Comparison of ENCODE assay signal across 1 cellular context in the genomic region with DNA sequence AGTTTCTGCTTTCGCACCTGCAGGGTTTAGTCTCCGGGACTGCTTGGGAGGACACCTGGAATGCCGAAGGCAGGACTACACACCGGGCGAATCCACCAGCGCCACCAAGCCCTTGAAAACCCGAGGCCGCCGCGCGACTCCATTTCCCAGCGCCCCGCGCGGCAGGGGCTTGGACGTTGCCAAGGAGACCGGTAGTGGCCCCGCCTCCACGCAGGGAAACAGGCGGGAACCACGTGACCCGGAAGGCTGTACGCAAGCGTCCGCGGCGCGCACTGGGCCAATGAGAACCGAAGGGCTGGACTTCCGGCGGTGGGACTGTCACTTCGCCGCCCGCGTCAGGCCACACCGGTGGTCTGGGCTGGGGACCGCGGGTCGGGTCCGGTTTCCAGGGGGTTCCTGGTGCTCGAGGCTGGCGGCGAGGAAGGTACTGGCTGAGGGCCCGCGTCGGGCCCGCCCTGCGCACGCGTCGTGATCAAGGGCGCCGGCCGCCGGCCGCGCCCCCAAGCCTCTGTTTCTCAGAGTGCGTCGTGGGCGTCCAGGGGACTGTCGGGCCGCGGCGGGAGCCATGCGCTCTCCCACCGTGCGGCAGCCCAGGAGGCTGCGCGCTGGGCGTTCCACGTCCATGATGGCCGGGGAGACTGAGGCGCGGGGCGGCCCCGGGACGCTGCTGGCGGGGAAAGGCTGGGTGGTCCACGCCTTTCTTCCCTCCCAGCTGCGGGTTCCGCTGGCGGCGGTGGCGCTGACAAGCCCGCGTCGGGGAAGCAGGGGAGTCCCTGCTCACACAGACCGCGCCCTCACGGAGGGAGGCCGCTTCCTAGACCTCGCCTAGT.
TF ChIP-seq lines count a peak whose summit lies in the region.

A gene (plus strand): TSS at position 321 of the 830 bp plus-strand sequence. CDS start 2,106 bp downstream, outside the sequence.

TF ChIP-seq in K562, 482 proteins besides CTCF, POLR2A, EP300 and RAD21 (continued from another document and continues in another):
- TF ChIP-seq, protein P1, sequence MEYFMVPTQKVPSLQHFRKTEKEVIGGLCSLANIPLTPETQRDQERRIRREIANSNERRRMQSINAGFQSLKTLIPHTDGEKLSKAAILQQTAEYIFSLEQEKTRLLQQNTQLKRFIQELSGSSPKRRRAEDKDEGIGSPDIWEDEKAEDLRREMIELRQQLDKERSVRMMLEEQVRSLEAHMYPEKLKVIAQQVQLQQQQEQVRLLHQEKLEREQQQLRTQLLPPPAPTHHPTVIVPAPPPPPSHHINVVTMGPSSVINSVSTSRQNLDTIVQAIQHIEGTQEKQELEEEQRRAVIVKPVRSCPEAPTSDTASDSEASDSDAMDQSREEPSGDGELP (CRISPR knock-in tag; IDR thresholded peaks at IDR 0.05; ENCODE audit: borderline replicate concordance), result peak; percentile 79; the same call in 1 of the 2 replicates
- no peak for TF ChIP-seq ZNF23 (CRISPR knock-in tag; IDR thresholded peaks at IDR 0.05)
- no peak for TF ChIP-seq COPS2 (conservative IDR thresholded peaks at IDR 0.05)
- no peak for TF ChIP-seq GATAD2A (IDR thresholded peaks at IDR 0.05)
- TF ChIP-seq, protein P2, sequence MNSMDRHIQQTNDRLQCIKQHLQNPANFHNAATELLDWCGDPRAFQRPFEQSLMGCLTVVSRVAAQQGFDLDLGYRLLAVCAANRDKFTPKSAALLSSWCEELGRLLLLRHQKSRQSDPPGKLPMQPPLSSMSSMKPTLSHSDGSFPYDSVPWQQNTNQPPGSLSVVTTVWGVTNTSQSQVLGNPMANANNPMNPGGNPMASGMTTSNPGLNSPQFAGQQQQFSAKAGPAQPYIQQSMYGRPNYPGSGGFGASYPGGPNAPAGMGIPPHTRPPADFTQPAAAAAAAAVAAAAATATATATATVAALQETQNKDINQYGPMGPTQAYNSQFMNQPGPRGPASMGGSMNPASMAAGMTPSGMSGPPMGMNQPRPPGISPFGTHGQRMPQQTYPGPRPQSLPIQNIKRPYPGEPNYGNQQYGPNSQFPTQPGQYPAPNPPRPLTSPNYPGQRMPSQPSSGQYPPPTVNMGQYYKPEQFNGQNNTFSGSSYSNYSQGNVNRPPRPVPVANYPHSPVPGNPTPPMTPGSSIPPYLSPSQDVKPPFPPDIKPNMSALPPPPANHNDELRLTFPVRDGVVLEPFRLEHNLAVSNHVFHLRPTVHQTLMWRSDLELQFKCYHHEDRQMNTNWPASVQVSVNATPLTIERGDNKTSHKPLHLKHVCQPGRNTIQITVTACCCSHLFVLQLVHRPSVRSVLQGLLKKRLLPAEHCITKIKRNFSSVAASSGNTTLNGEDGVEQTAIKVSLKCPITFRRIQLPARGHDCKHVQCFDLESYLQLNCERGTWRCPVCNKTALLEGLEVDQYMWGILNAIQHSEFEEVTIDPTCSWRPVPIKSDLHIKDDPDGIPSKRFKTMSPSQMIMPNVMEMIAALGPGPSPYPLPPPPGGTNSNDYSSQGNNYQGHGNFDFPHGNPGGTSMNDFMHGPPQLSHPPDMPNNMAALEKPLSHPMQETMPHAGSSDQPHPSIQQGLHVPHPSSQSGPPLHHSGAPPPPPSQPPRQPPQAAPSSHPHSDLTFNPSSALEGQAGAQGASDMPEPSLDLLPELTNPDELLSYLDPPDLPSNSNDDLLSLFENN (IDR thresholded peaks at IDR 0.05; ENCODE audit: low read depth in 2 of 2, low read length in 2 of 2), result no peak
- no peak for TF ChIP-seq TCF3 (CRISPR knock-in tag; IDR thresholded peaks at IDR 0.05)
- TF ChIP-seq, protein P3, sequence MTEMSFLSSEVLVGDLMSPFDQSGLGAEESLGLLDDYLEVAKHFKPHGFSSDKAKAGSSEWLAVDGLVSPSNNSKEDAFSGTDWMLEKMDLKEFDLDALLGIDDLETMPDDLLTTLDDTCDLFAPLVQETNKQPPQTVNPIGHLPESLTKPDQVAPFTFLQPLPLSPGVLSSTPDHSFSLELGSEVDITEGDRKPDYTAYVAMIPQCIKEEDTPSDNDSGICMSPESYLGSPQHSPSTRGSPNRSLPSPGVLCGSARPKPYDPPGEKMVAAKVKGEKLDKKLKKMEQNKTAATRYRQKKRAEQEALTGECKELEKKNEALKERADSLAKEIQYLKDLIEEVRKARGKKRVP (CRISPR knock-in tag; IDR thresholded peaks at IDR 0.05), result no peak
- 0 out of 2 replicates have a peak, but pooled peaks have one; percentile 46 for TF ChIP-seq SP1 (CRISPR knock-in tag; IDR thresholded peaks at IDR 0.05)
- peak in 2 of 3 experiments; percentile 37 to 49 for TF ChIP-seq YY1 (IDR thresholded peaks at IDR 0.05; ENCODE audit: borderline replicate concordance in 1 of 3, control insufficient read depth in 1 of 3, extremely low read depth in 1 of 3, insufficient read depth in 3 of 3, insufficient read length in 1 of 3, insufficient replicate concordance in 2 of 3, low read depth in 1 of 3, low read length in 2 of 3)
- TF ChIP-seq POLR2AphosphoS5 (IDR thresholded peaks at IDR 0.05; ENCODE audit: control insufficient read depth, insufficient read depth, low read depth, low read length), result peak; percentile 53; the same call in 1 of the 2 replicates
- no peak for TF ChIP-seq C11orf30 (IDR thresholded peaks at IDR 0.05; ENCODE audit: low read depth)
- TF ChIP-seq SMC3 (conservative IDR thresholded peaks at IDR 0.05; ENCODE audit: insufficient read depth, low read depth, low read length), result 0 out of 2 replicates have a peak, but pooled peaks have one; percentile 18
- no peak for TF ChIP-seq PYGO2 (tag; IDR thresholded peaks at IDR 0.05)
- no peak for TF ChIP-seq ZNF197 (CRISPR knock-in tag; IDR thresholded peaks at IDR 0.05; ENCODE audit: low read depth)
- TF ChIP-seq KDM4B (IDR thresholded peaks at IDR 0.05; ENCODE audit: borderline replicate concordance in 2 of 2, low read depth in 1 of 2), result peak in 1 of 2 experiments; percentile 33; a peak in 1 of 4 replicates
- peak; percentile 97 for TF ChIP-seq CXXC5 (CRISPR knock-in tag; IDR thresholded peaks at IDR 0.05)
- peak; percentile 46 for TF ChIP-seq FOS (IDR thresholded peaks at IDR 0.05; ENCODE audit: extremely low read depth, insufficient read length)
- TF ChIP-seq RB1 (IDR thresholded peaks at IDR 0.05; ENCODE audit: low read depth), result peak; percentile 53; the same call in 1 of the 2 replicates
- TF ChIP-seq PPARD (CRISPR knock-in tag; IDR thresholded peaks at IDR 0.05), result no peak
- no peak for TF ChIP-seq ZNF766 (CRISPR knock-in tag; conservative IDR thresholded peaks at IDR 0.05)
- TF ChIP-seq ZNF274 (IDR thresholded peaks at IDR 0.05; ENCODE audit: borderline replicate concordance, low read depth, low read length), result no peak
- TF ChIP-seq TCF7 (IDR thresholded peaks at IDR 0.05; ENCODE audit: borderline replicate concordance), result no peak
- TF ChIP-seq OTX1 (CRISPR knock-in tag; IDR thresholded peaks at IDR 0.05), result no peak
- TF ChIP-seq, protein P4, sequence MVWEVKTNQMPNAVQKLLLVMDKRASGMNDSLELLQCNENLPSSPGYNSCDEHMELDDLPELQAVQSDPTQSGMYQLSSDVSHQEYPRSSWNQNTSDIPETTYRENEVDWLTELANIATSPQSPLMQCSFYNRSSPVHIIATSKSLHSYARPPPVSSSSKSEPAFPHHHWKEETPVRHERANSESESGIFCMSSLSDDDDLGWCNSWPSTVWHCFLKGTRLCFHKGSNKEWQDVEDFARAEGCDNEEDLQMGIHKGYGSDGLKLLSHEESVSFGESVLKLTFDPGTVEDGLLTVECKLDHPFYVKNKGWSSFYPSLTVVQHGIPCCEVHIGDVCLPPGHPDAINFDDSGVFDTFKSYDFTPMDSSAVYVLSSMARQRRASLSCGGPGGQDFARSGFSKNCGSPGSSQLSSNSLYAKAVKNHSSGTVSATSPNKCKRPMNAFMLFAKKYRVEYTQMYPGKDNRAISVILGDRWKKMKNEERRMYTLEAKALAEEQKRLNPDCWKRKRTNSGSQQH (CRISPR knock-in tag; IDR thresholded peaks at IDR 0.05), result no peak
- no peak for TF ChIP-seq ASH1L (IDR thresholded peaks at IDR 0.05; ENCODE audit: borderline replicate concordance, low read depth, partially characterized antibody)
- TF ChIP-seq BHLHE40 (IDR thresholded peaks at IDR 0.05; ENCODE audit: low read length), result peak; percentile 39; the same call in 1 of the 2 replicates
- no peak for TF ChIP-seq NR3C1 (CRISPR knock-in tag; IDR thresholded peaks at IDR 0.05)
- no peak for TF ChIP-seq CHD2 (IDR thresholded peaks at IDR 0.05; ENCODE audit: low read depth, low read length)
- TF ChIP-seq CAMTA2 (CRISPR knock-in tag; conservative IDR thresholded peaks at IDR 0.05), result no peak
- TF ChIP-seq, protein P5, sequence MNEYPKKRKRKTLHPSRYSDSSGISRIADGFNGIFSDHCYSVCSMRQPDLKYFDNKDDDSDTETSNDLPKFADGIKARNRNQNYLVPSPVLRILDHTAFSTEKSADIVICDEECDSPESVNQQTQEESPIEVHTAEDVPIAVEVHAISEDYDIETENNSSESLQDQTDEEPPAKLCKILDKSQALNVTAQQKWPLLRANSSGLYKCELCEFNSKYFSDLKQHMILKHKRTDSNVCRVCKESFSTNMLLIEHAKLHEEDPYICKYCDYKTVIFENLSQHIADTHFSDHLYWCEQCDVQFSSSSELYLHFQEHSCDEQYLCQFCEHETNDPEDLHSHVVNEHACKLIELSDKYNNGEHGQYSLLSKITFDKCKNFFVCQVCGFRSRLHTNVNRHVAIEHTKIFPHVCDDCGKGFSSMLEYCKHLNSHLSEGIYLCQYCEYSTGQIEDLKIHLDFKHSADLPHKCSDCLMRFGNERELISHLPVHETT (CRISPR knock-in tag; conservative IDR thresholded peaks at IDR 0.05 in 1 of 2, IDR thresholded peaks at IDR 0.05 in 1 of 2), result no peak
- no peak for TF ChIP-seq FOXM1 (IDR thresholded peaks at IDR 0.05; ENCODE audit: low read depth)
- TF ChIP-seq FOXM1 (CRISPR knock-in tag; IDR thresholded peaks at IDR 0.05; ENCODE audit: low read depth), result no peak
- TF ChIP-seq NCOA1 (IDR thresholded peaks at IDR 0.05; ENCODE audit: low read depth), result no peak
- TF ChIP-seq, protein P6, sequence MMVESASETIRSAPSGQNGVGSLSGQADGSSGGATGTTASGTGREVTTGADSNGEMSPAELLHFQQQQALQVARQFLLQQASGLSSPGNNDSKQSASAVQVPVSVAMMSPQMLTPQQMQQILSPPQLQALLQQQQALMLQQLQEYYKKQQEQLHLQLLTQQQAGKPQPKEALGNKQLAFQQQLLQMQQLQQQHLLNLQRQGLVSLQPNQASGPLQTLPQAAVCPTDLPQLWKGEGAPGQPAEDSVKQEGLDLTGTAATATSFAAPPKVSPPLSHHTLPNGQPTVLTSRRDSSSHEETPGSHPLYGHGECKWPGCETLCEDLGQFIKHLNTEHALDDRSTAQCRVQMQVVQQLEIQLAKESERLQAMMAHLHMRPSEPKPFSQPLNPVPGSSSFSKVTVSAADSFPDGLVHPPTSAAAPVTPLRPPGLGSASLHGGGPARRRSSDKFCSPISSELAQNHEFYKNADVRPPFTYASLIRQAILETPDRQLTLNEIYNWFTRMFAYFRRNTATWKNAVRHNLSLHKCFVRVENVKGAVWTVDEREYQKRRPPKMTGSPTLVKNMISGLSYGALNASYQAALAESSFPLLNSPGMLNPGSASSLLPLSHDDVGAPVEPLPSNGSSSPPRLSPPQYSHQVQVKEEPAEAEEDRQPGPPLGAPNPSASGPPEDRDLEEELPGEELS (CRISPR knock-in tag; IDR thresholded peaks at IDR 0.05; ENCODE audit: borderline replicate concordance), result no peak
- TF ChIP-seq NR1H2 (CRISPR knock-in tag; IDR thresholded peaks at IDR 0.05), result no peak
- TF ChIP-seq, protein P7, sequence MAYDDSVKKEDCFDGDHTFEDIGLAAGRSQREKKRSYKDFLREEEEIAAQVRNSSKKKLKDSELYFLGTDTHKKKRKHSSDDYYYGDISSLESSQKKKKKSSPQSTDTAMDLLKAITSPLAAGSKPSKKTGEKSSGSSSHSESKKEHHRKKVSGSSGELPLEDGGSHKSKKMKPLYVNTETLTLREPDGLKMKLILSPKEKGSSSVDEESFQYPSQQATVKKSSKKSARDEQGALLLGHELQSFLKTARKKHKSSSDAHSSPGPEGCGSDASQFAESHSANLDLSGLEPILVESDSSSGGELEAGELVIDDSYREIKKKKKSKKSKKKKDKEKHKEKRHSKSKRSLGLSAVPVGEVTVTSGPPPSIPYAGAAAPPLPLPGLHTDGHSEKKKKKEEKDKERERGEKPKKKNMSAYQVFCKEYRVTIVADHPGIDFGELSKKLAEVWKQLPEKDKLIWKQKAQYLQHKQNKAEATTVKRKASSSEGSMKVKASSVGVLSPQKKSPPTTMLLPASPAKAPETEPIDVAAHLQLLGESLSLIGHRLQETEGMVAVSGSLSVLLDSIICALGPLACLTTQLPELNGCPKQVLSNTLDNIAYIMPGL (CRISPR knock-in tag; IDR thresholded peaks at IDR 0.05), result no peak
- TF ChIP-seq FIP1L1 (IDR thresholded peaks at IDR 0.05; ENCODE audit: low read depth, low read length, poor library complexity, severe bottlenecking), result peak; percentile 81
- peak; percentile 93 for TF ChIP-seq GABPA (tag; conservative IDR thresholded peaks at IDR 0.05; ENCODE audit: low read depth)
- no peak for TF ChIP-seq STAG1 (CRISPR knock-in tag; IDR thresholded peaks at IDR 0.05; ENCODE audit: borderline replicate concordance)
- peak; percentile 49 for TF ChIP-seq POLR2B (IDR thresholded peaks at IDR 0.05; ENCODE audit: low read depth, partially characterized antibody)
- no peak for TF ChIP-seq POLR3G (IDR thresholded peaks at IDR 0.05; ENCODE audit: extremely low read depth, insufficient read length, insufficient replicate concordance)
- TF ChIP-seq ZNF12 (CRISPR knock-in tag; IDR thresholded peaks at IDR 0.05), result no peak
- TF ChIP-seq, protein P8, sequence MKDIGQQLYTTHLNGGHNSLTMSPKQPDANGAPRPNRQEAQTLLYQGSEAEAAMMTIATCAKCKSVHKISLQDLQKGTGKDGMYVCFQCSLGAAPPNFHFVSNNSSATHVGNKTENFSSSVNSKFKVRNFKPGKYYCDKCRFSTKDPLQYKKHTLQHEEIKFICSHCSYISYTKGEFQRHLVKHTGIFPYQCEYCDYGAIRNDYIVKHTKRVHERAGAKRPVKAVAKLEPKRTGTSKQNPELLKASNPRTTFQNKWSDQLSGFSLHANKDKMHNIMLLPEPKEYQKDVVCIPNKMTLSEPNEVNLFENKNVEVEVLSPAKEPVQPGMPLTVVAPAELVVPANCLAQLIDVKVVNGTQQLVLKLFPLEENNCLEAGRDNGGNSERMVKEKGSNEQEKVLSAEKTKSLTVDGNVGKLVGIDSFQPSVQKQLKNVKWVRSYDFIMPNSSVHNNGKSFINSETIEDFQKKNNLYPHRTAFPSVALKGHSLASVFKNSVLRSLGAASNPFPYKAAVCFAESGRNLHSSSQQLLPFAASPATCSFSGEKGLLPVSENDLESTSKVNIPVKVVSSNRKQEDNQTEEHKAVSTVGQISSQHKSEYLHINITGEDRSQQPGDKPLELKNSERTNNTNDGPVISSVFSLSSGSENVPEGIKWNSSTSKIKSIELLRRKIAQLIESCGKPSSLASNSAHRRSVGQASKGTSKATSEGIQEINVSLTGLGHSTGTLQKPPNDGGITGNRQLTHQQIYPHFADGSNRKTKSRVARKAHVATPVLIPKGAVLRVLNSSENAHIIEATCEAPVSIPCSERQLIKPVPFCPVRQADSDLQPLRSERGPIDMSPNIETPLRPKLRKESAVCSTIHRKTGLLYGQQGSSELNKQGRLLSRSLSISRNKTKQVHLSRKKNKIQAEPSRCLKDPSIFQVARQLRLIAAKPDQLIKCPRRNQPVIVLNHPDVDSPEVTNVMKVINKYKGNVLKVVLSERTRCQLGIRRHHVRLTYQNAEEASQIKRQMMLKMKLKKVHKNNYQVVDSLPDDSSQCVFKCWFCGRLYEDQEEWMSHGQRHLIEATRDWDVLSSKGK (CRISPR knock-in tag; IDR thresholded peaks at IDR 0.05), result no peak
- TF ChIP-seq ZSCAN32 (CRISPR knock-in tag; IDR thresholded peaks at IDR 0.05), result no peak
- TF ChIP-seq, protein P9, sequence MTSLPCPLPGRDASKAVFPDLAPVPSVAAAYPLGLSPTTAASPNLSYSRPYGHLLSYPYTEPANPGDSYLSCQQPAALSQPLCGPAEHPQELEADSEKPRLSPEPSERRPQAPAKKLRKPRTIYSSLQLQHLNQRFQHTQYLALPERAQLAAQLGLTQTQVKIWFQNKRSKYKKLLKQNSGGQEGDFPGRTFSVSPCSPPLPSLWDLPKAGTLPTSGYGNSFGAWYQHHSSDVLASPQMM (CRISPR knock-in tag; IDR thresholded peaks at IDR 0.05), result no peak
- TF ChIP-seq KDM2B (CRISPR knock-in tag; IDR thresholded peaks at IDR 0.05), result no peak
- TF ChIP-seq MXI1 (IDR thresholded peaks at IDR 0.05; ENCODE audit: low read depth, low read length), result peak; percentile 91
